ENCODE assay signal across 19 cellular contexts in genomic region chr9:132828201-132828770, GRCh38. TPM values are rescaled to one million over a fixed set of nuclear protein-coding genes. Genes with fewer than 3 reads are reported as not detected.
DNase-seq lines count a peak whose midpoint lies in the region; ATAC-seq, FAIRE-seq and TF ChIP-seq lines count a peak whose summit lies in the region.
"Had no signal": no experiment of that assay in that cellular context is flagged by ENCODE, and none has a peak within 500 bp of the region (broad histone marks: within the 10 kb centered on the region; RNA-seq: fewer than 3 reads in every experiment).

No MANE protein-coding gene starts in this region.

- H3K4me1 Mint-ChIP-seq in neural progenitor cell, result peaks cover 12% of the 10 kb centered on the region
- H3K4me1 Mint-ChIP-seq: GM23338 had no signal

- H3F3A ChIP-seq in neural progenitor cell (ENCODE audit: low read depth), result no peaks in the 10 kb centered on the region

- DNase-seq in cardiac septum (ENCODE audit: low spot score), result peak; percentile 50
- DNase-seq in right cardiac atrium, result no peak
- peak; percentile 78 for DNase-seq in RPMI8226
- peak; percentile 84 for DNase-seq in mesenteric fat pad (ENCODE audit: low spot score)
- no peak for DNase-seq in frontal cortex (ENCODE audit: low spot score in 2 of 2)
- no peak for DNase-seq in caudate nucleus (lab: John Stamatoyannopoulos, UW)
- DNase-seq in neural progenitor cell (ENCODE audit: low spot score), result no peak
- DNase-seq in colonic mucosa, result no peak
- DNase-seq: AML-193; C1 segment of cervical spinal cord; Calu3; CD4-positive, alpha-beta T cell; DMS 273 treated with DMSO at 0.1 percent for 48 hours; H7 had no signal

- H3K9ac ChIP-seq in neural progenitor cell (no peak overlapping the region), colonic mucosa (ENCODE audit: low read depth in 2 of 2, low read length in 2 of 2) (no peak overlapping the region)

- H3K79me2 ChIP-seq in neural progenitor cell (ENCODE audit: low read depth), result no peaks in the 10 kb centered on the region

- intact Hi-C loops in cardiac septum (cut with DNase I), result no loop called here
- intact Hi-C loops in right cardiac atrium (cut with DNase I), result no loop called here
- intact Hi-C loops in colonic mucosa (cut with DNase I), result no loop called here

- H3K36me3 Mint-ChIP-seq in neural progenitor cell, result no peaks in the 10 kb centered on the region

- H4K20me1 ChIP-seq in neural progenitor cell (ENCODE audit: low read depth), result no peaks in the 10 kb centered on the region

- H3K4me3 ChIP-seq in right cardiac atrium (ENCODE audit: low read length), result no peak overlapping the region
- H3K4me3 ChIP-seq in neural progenitor cell, result no peak overlapping the region
- H3K4me3 ChIP-seq in colonic mucosa, result no peak overlapping the region
- H3K4me3 ChIP-seq: GM12878, GM23338 had no signal

- no peaks in the 10 kb centered on the region for H3K36me3 ChIP-seq in neural progenitor cell
- H3K36me3 ChIP-seq in colonic mucosa, result no peaks in the 10 kb centered on the region

- no peaks in the 10 kb centered on the region for H3K27me3 ChIP-seq in right cardiac atrium (ENCODE audit: control insufficient read depth, insufficient read depth)
- H3K27me3 ChIP-seq in neural progenitor cell, result no peaks in the 10 kb centered on the region
- no peaks in the 10 kb centered on the region for H3K27me3 ChIP-seq in colonic mucosa

- no peak for TF ChIP-seq CTCF in neural progenitor cell (IDR thresholded peaks at IDR 0.05)
- no peak for TF ChIP-seq CTCF in colonic mucosa (IDR thresholded peaks at IDR 0.05)

- no peaks in the 10 kb centered on the region for H3K4me1 ChIP-seq in right cardiac atrium (ENCODE audit: control insufficient read depth, insufficient read depth, low read length)
- H3K4me1 ChIP-seq in neural progenitor cell, result peaks cover under 1% of the 10 kb centered on the region
- H3K4me1 ChIP-seq in colonic mucosa, result no peaks in the 10 kb centered on the region

- no peak overlapping the region for H3K27ac ChIP-seq in right cardiac atrium (ENCODE audit: low read length)
- H3K27ac ChIP-seq in caudate nucleus (ENCODE audit: low read depth, low read length), result no peak overlapping the region
- H3K27ac ChIP-seq in neural progenitor cell, result no peak overlapping the region
- no peak overlapping the region for H3K27ac ChIP-seq in colonic mucosa
- H3K27ac ChIP-seq: 22Rv1 had no signal

- no peak overlapping the region for H2AFZ ChIP-seq in neural progenitor cell (replicated peaks)
- H2AFZ ChIP-seq: GM23338 had no signal

- no peak for FAIRE-seq in frontal cortex (lab: Jason Lieb, UNC)
- FAIRE-seq: GM12878, GM18507, HTR-8/SVneo had no signal

- no peak overlapping the region for H3K4me2 ChIP-seq in neural progenitor cell
- H3K4me2 ChIP-seq: GM23338 had no signal

- no peaks in the 10 kb centered on the region for H3K9me3 Mint-ChIP-seq in neural progenitor cell
- H3K9me3 Mint-ChIP-seq: CD4-positive, alpha-beta T cell; GM23338 had no signal

- H3K9me3 ChIP-seq in right cardiac atrium (ENCODE audit: control insufficient read depth, low read length) (no peaks in the 10 kb centered on the region), neural progenitor cell (ENCODE audit: low read depth) (no peaks in the 10 kb centered on the region), colonic mucosa (no peaks in the 10 kb centered on the region)

- 71% methylated on average over 16 of the region's 16 CpGs for WGBS in right cardiac atrium

- peaks cover 2% of the 10 kb centered on the region for H3K27me3 Mint-ChIP-seq in neural progenitor cell (ENCODE audit: insufficient read depth, low read depth)

- H3K4me3 Mint-ChIP-seq in neural progenitor cell, result no peak overlapping the region
- H3K4me3 Mint-ChIP-seq: CD4-positive, alpha-beta T cell; GM23338 had no signal

- H3K27ac Mint-ChIP-seq in neural progenitor cell, result no peak overlapping the region
- H3K27ac Mint-ChIP-seq: CD4-positive, alpha-beta T cell; GM23338 had no signal

- no peak for ATAC-seq in right cardiac atrium
- ATAC-seq: GM12878, GM23338 had no signal

RNA-seq across cellular contexts. Expression of gene AK8, which starts 49.8 kb away (rescaled TPM):
- total RNA-seq in cardiac septum (0.13 TPM), right cardiac atrium (1 to 10 TPM in 1 of 4 donors, under 1 TPM in 3; 0.25 to 1.0 (median 0.31) TPM), mesenteric fat pad (1.5 TPM), frontal cortex (1.2 TPM), neural progenitor cell (ENCODE audit: low replicate concordance) (0.43 and 0.71 TPM in 2 replicates), colonic mucosa (under 1 TPM; 0.16 to 0.59 TPM)
- polyA plus RNA-seq in right cardiac atrium, result 0.66 TPM
- total RNA-seq: CD4-positive, alpha-beta T cell; GM12878 had no signal

RNA-seq across cellular contexts. Expression of gene SPACA9, which starts 50.4 kb away (rescaled TPM):
- total RNA-seq in cardiac septum (5.4 TPM), right cardiac atrium (10 to 100 TPM in 1 of 4 donors, 1 to 10 TPM in 3; 6.2 to 10.4 (median 8.7) TPM), mesenteric fat pad (3.9 TPM), frontal cortex (2.0 TPM), neural progenitor cell (ENCODE audit: low replicate concordance) (1.9 and 2.4 TPM in 2 replicates), colonic mucosa (1 to 10 TPM; 1.1 to 2.7 TPM)
- 11.2 TPM for polyA plus RNA-seq in right cardiac atrium

Comparison
In these comparisons a context has a peak if more than half of its experiments do, and no peak if none do; other contexts are left out.
1. DNase-seq: peak in cardiac septum (single experiment), RPMI8226 (single experiment) and mesenteric fat pad (single experiment); none in right cardiac atrium (0 of 3), frontal cortex (0 of 2), caudate nucleus (0 of 61), neural progenitor cell (single experiment) and colonic mucosa (single experiment).